Comparison of ENCODE assay signal across 8 cellular contexts in the genomic region with DNA sequence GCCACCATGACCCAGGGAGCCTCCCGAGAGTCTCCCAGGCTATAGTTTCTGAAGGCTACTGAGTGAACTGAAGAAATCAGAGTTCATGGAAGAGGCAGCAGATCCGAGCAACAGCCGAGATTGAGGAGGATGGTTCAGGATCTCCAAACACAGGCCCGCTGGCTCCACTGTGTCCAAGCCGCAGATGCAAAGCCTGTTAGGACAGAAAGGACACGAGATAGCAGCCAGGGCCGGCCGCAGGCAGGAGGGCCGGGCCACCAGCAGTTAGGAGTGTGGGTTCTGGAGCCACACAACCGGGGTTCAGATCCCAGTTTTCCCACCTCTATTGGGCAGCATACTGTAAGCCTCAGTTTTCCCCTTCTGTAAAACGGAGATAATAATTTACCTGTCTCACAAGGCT. TPM values are rescaled to one million over a fixed set of nuclear protein-coding genes. Genes with fewer than 3 reads are reported as not detected.
DNase-seq lines count a peak whose midpoint lies in the region; ATAC-seq and TF ChIP-seq lines count a peak whose summit lies in the region.

No MANE protein-coding gene starts in this region.

- POLR2A ChIA-PET in Panc1 (lab: Charles Lee): no interaction called here

- H3K9me3 Mint-ChIP-seq in glutamatergic neuron (ENCODE audit: unreplicated experiment): peaks cover 1% of the 10 kb centered on the region

- TF ChIP-seq CTCF in Panc1 (IDR thresholded peaks at IDR 0.05) (no peak), esophagus muscularis mucosa (IDR thresholded peaks at IDR 0.05) (no peak), glutamatergic neuron (IDR thresholded peaks at IDR 0.05; ENCODE audit: partially characterized antibody, unreplicated experiment) (no peak)

- H3K36me3 Mint-ChIP-seq in glutamatergic neuron (ENCODE audit: unreplicated experiment): no peaks in the 10 kb centered on the region

- ATAC-seq in Panc1 (no peak), HG03469 (IDR thresholded peaks at IDR 0.05; ENCODE audit: unreplicated experiment) (no peak), GM18519 (IDR thresholded peaks at IDR 0.05; ENCODE audit: low FRiP score, unreplicated experiment) (no peak), HG03280 (IDR thresholded peaks at IDR 0.05; ENCODE audit: unreplicated experiment) (no peak)

- CTCF ChIA-PET in Panc1 (lab: Charles Lee): no interaction called here

- BruUV-seq in Panc1 (replicated peaks; lab: Mats Ljungman, UMichigan): no TSS peak

- H3K4me3 ChIP-seq in BLaER1: peak overlapping the region; percentile 21; the same call in 1 of the 2 replicates
- peak overlapping the region in 1 of 2 experiments; percentile 11; a peak in 1 of 4 replicates for H3K4me3 ChIP-seq in Panc1 (ENCODE audit: low read depth in 2 of 2, low read length in 2 of 2)
- H3K4me3 ChIP-seq in esophagus muscularis mucosa: no peak overlapping the region
- H3K4me3 ChIP-seq in rectal smooth muscle tissue (ENCODE audit: low read length): peak overlapping the region; percentile 19

- no peaks in the 10 kb centered on the region for H3K27me3 Mint-ChIP-seq in glutamatergic neuron (ENCODE audit: unreplicated experiment)

- no peak overlapping the region for H3K4me3 Mint-ChIP-seq in glutamatergic neuron (ENCODE audit: unreplicated experiment)

- H3K27me3 ChIP-seq in BLaER1 (no peaks in the 10 kb centered on the region), Panc1 (ENCODE audit: control insufficient read depth, insufficient read depth, low read length) (no peaks in the 10 kb centered on the region), esophagus muscularis mucosa (no peaks in the 10 kb centered on the region), rectal smooth muscle tissue (ENCODE audit: control insufficient read depth, insufficient read depth, low read length) (no peaks in the 10 kb centered on the region)

- peaks cover 99% of the 10 kb centered on the region for H4K20me1 ChIP-seq in BLaER1

- peak overlapping the region; percentile 98 for H3K4me2 ChIP-seq in BLaER1

- peak overlapping the region; percentile 59 for H3K9ac ChIP-seq in BLaER1
- no peak overlapping the region for H3K9ac ChIP-seq in rectal smooth muscle tissue (ENCODE audit: low read length)

- H3K36me3 ChIP-seq in BLaER1 (peaks cover 9% of the 10 kb centered on the region), Panc1 (ENCODE audit: control insufficient read depth, insufficient read depth, low read length) (no peaks in the 10 kb centered on the region), esophagus muscularis mucosa (peaks cover 0 to 6% (median 0%) of the 10 kb centered on the region in 4 donors), rectal smooth muscle tissue (ENCODE audit: control insufficient read depth, insufficient read depth, low read length) (no peaks in the 10 kb centered on the region)

- in situ Hi-C loops in Panc1 (cut with HindIII; ENCODE audit: low pct_unique_long_range_greater_than_20kb, low sequenced_read_pairs): no loop called here

- WGBS in esophagus muscularis mucosa: 83% methylated on average over 11 of the region's 11 CpGs

- TF ChIP-seq EP300 in esophagus muscularis mucosa (IDR thresholded peaks at IDR 0.05): no peak

- DNase-seq in Panc1 (ENCODE audit: low read depth, low spot score): no peak
- DNase-seq in esophagus muscularis mucosa (ENCODE audit: extremely low spot score): no peak
- no peak for DNase-seq in glutamatergic neuron

- H3K27ac ChIP-seq in BLaER1: peak overlapping the region; percentile 81
- H3K27ac ChIP-seq in Panc1 (ENCODE audit: low read length): peak overlapping the region; percentile 94
- peak overlapping the region; percentile 80 to 87 (median 83) for H3K27ac ChIP-seq in esophagus muscularis mucosa (replicated peaks in 1 of 4)
- H3K27ac ChIP-seq in rectal smooth muscle tissue (ENCODE audit: low read depth, low read length): peak overlapping the region; percentile 79

- H3K9me3 ChIP-seq in BLaER1: no peaks in the 10 kb centered on the region
- no peaks in the 10 kb centered on the region for H3K9me3 ChIP-seq in Panc1 (ENCODE audit: control insufficient read depth, insufficient read depth, low read depth, low read length)
- no peaks in the 10 kb centered on the region for H3K9me3 ChIP-seq in esophagus muscularis mucosa

- no peak for TF ChIP-seq POLR2A in esophagus muscularis mucosa (IDR thresholded peaks at IDR 0.05; ENCODE audit: low read depth)

- peaks cover 100% of the 10 kb centered on the region for H3K4me1 ChIP-seq in BLaER1
- H3K4me1 ChIP-seq in Panc1 (ENCODE audit: control insufficient read depth, insufficient read depth, low read length): peaks cover 93% of the 10 kb centered on the region
- H3K4me1 ChIP-seq in esophagus muscularis mucosa: peaks cover 59 to 98% (median 96%) of the 10 kb centered on the region in 4 donors
- H3K4me1 ChIP-seq in rectal smooth muscle tissue (ENCODE audit: control insufficient read depth, insufficient read depth, low read length): peaks cover 32% of the 10 kb centered on the region

- H3K4me1 Mint-ChIP-seq in glutamatergic neuron (ENCODE audit: low read depth, unreplicated experiment): no peaks in the 10 kb centered on the region

- intact Hi-C loops in Panc1 (cut with micrococcal nuclease; ENCODE audit: unreplicated experiment) (no loop called here), esophagus muscularis mucosa (cut with DNase I) (no loop called here)

- H3K27ac Mint-ChIP-seq in glutamatergic neuron (ENCODE audit: unreplicated experiment): no peak overlapping the region

RNA-seq across cellular contexts. Expression of a gene that starts 27.7 kb away (rescaled TPM):
- 56.3 TPM for total RNA-seq in Panc1 (2021; ENCODE audit: unreplicated experiment)
- polyA plus RNA-seq in Panc1 (2012; ENCODE audit: insufficient read length): 74.0 TPM
- total RNA-seq in esophagus muscularis mucosa: 10 to 100 TPM; 14.1 to 21.9 (median 15.1) TPM
- total RNA-seq in glutamatergic neuron (ENCODE audit: unreplicated experiment): 5.4 TPM

Comparison
In these comparisons a context has a peak if more than half of its experiments do, and no peak if none do; other contexts are left out.
1. H3K4me3 ChIP-seq: peak in BLaER1 (single experiment) and rectal smooth muscle tissue (single experiment); none in esophagus muscularis mucosa (0 of 4).
2. Peak in every context shown above with its lines, with median percentiles within 50 percentile points of each other: H3K27ac ChIP-seq.